8 cellular contexts compared by ENCODE assay signal in genomic region chr22:45503071-45503815, GRCh38. TPM values are rescaled to one million over a fixed set of nuclear protein-coding genes. Genes with fewer than 3 reads are reported as not detected.
DNase-seq lines count a peak whose midpoint lies in the region; ATAC-seq and TF ChIP-seq lines count a peak whose summit lies in the region.

No MANE protein-coding gene starts in this region.

- H3K9ac ChIP-seq in BLaER1 (peak overlapping the region; percentile 85), fibroblast of lung (ENCODE audit: insufficient read depth, low read length) (peak overlapping the region; percentile 57), parathyroid adenoma (peak overlapping the region; percentile 93)

- CTCF ChIA-PET in PC-9 (lab: Charles Lee) = interaction anchor here (1.6 kb wide), 1 partner anchor 13 kb away, joined by 5 read pairs; no protein-coding TSS in a partner anchor

- no peaks in the 10 kb centered on the region for H3K9me3 ChIP-seq in BLaER1
- no peaks in the 10 kb centered on the region for H3K9me3 ChIP-seq in PC-9 (ENCODE audit: insufficient read depth, low read depth)
- H3K9me3 ChIP-seq in fibroblast of lung (ENCODE audit: control insufficient read depth, insufficient read depth, low read depth, low read length) = no peaks in the 10 kb centered on the region
- H3K9me3 ChIP-seq in parathyroid adenoma (ENCODE audit: control insufficient read depth, low read length) = no peaks in the 10 kb centered on the region

- H3K27ac ChIP-seq in BLaER1 = peak overlapping the region; percentile 93
- H3K27ac ChIP-seq in PC-9 = no peak overlapping the region
- H3K27ac ChIP-seq in fibroblast of lung (ENCODE audit: insufficient read depth, low read length) = peak overlapping the region; percentile 25
- peak overlapping the region; percentile 95 for H3K27ac ChIP-seq in parathyroid adenoma

- H3K4me3 ChIP-seq in BLaER1 (peak overlapping the region; percentile 83), PC-9 (peak overlapping the region; percentile 64), fibroblast of lung (replicated peaks in 1 of 4; ENCODE audit: control extremely low read depth in 1 of 4, insufficient read depth in 1 of 4, low read depth in 3 of 4, low read length in 4 of 4) (peak overlapping the region; percentile 41 to 93 (median 78)), parathyroid adenoma (ENCODE audit: low read depth, low read length) (peak overlapping the region; percentile 81)

- peaks cover 27% of the 10 kb centered on the region; the same call in 1 of the 2 replicates for H3F3A ChIP-seq in PC-9 (ENCODE audit: insufficient read depth, low read depth)

- DNase-seq in PC-9 = no peak
- DNase-seq in fibroblast of lung (ENCODE audit: low read depth in 2 of 2) = no peak
- no peak for DNase-seq in epidermal melanocyte (ENCODE audit: insufficient read length, low spot score)
- no peak for DNase-seq in occipital lobe (lab: John Stamatoyannopoulos, UW)

- H3K27me3 ChIP-seq in BLaER1 (no peaks in the 10 kb centered on the region), PC-9 (ENCODE audit: insufficient read depth, low read depth) (no peaks in the 10 kb centered on the region), fibroblast of lung (ENCODE audit: control insufficient read depth, insufficient read depth, low read length) (no peaks in the 10 kb centered on the region), parathyroid adenoma (ENCODE audit: control insufficient read depth, insufficient read depth, low read length) (no peaks in the 10 kb centered on the region)

- H3K4me1 ChIP-seq in BLaER1 (peaks cover 68% of the 10 kb centered on the region), PC-9 (replicated peaks; ENCODE audit: insufficient read depth) (peaks cover 57% of the 10 kb centered on the region), fibroblast of lung (ENCODE audit: control insufficient read depth, extremely low read depth, insufficient read depth, low read length) (peaks cover 2% of the 10 kb centered on the region), parathyroid adenoma (peaks cover 16% of the 10 kb centered on the region)

- TSS peak; percentile 65 for BruUV-seq in PC-9 (replicated peaks; lab: Mats Ljungman, UMichigan)

- H3K4me2 ChIP-seq in BLaER1 (peak overlapping the region; percentile 99), PC-9 (peak overlapping the region; percentile 88), fibroblast of lung (ENCODE audit: extremely low read depth, insufficient read depth, low read length) (peak overlapping the region; percentile 79), parathyroid adenoma (ENCODE audit: low read length) (peak overlapping the region; percentile 89)

- H3K36me3 ChIP-seq in BLaER1 (0 out of 2 replicates have a peak, but pooled peaks cover 10% of the 10 kb centered on the region), PC-9 (ENCODE audit: low read depth) (peaks cover 12% of the 10 kb centered on the region; the same call in 1 of the 2 replicates), fibroblast of lung (ENCODE audit: control insufficient read depth, insufficient read depth, low read length) (no peaks in the 10 kb centered on the region), parathyroid adenoma (ENCODE audit: control insufficient read depth, insufficient read depth, low read length) (no peaks in the 10 kb centered on the region)

- TF ChIP-seq CTCF in PC-9 (conservative IDR thresholded peaks at IDR 0.05) (no peak), fibroblast of lung (conservative IDR thresholded peaks at IDR 0.05 in 1 of 2, IDR thresholded peaks at IDR 0.05 in 1 of 2; ENCODE audit: low read depth in 1 of 2, low read length in 2 of 2) (no peak), parathyroid adenoma (IDR thresholded peaks at IDR 0.05) (no peak)

- POLR2A ChIA-PET in PC-9 (lab: Charles Lee; ENCODE audit: unreplicated experiment) = interaction anchor here (0.8 kb wide), 1 partner anchor 13 kb away, joined by 7 read pairs; no protein-coding TSS in a partner anchor

- intact Hi-C loops in PC-9 (cut with micrococcal nuclease; ENCODE audit: unreplicated experiment) = loop anchor here (2.0 kb wide), 1 partner anchor 46 kb away; no protein-coding TSS in a partner anchor

- no peaks in the 10 kb centered on the region for H3K9me2 ChIP-seq in PC-9 (ENCODE audit: insufficient read depth)

- H3K79me2 ChIP-seq in PC-9 (ENCODE audit: low read depth) (peaks cover 64% of the 10 kb centered on the region), fibroblast of lung (ENCODE audit: control insufficient read depth, insufficient read depth, low read length) (peaks cover 19% of the 10 kb centered on the region), parathyroid adenoma (peaks cover 11% of the 10 kb centered on the region)

- no peak for ATAC-seq in GM19328 (IDR thresholded peaks at IDR 0.05; ENCODE audit: unreplicated experiment)
- no peak for ATAC-seq in HG02884 (IDR thresholded peaks at IDR 0.05; ENCODE audit: unreplicated experiment)

- no peaks in the 10 kb centered on the region for H4K20me1 ChIP-seq in BLaER1
- no peaks in the 10 kb centered on the region for H4K20me1 ChIP-seq in PC-9 (ENCODE audit: insufficient read depth)
- no peaks in the 10 kb centered on the region for H4K20me1 ChIP-seq in fibroblast of lung (ENCODE audit: control insufficient read depth, extremely low read depth, insufficient read depth, low read length)

- H2AFZ ChIP-seq in PC-9 (peak overlapping the region; percentile 82), fibroblast of lung (ENCODE audit: low read length) (no peak overlapping the region), parathyroid adenoma (no peak overlapping the region)

RNA-seq across cellular contexts. Expression of gene FBLN1, which starts 0.6 kb away (rescaled TPM):
- total RNA-seq in PC-9 (2021) (158 and 167 TPM in 2 replicates), fibroblast of lung (209 and 270 TPM in 2 replicates), occipital lobe (22.3 TPM)
- 96.6 and 134 TPM in 2 replicates for polyA plus RNA-seq in fibroblast of lung
- polyA plus RNA-seq in fibroblast of lung (2012) = 162 and 217 TPM in 2 replicates
- 126 and 208 TPM in 2 replicates for polyA minus RNA-seq in fibroblast of lung (ENCODE audit: low replicate concordance)
